In genomic region chr20:44187763-44188709, GRCh38 we compare ENCODE assay signal across 9 cellular contexts. TPM values are rescaled to one million over a fixed set of nuclear protein-coding genes. Genes with fewer than 3 reads are reported as not detected.
A peak's percentile ranks its signal among the peaks of the same experiment; 100 is the strongest.
DNase-seq lines count a peak whose midpoint lies in the region; TF ChIP-seq lines count a peak whose summit lies in the region.
"Had no signal": no experiment of that assay in that cellular context is flagged by ENCODE, and none has a peak within 500 bp of the region (broad histone marks: within the 10 kb centered on the region; RNA-seq: fewer than 3 reads in every experiment).

No MANE protein-coding gene starts in this region.

- no peaks in the 10 kb centered on the region for H3K9me2 ChIP-seq in DOHH2 (replicated peaks; ENCODE audit: control insufficient read depth, low read length)

- no peak overlapping the region for H3K27ac ChIP-seq in DOHH2 (ENCODE audit: low read depth, low read length)
- H3K27ac ChIP-seq in ovary, result peak overlapping the region in 1 of 2 donors; percentile 14

- TF ChIP-seq POLR2A in Raji (IDR thresholded peaks at IDR 0.05; ENCODE audit: insufficient read depth, low read depth, low read length) (peak; percentile 35; the same call in 1 of the 2 replicates), ovary (IDR thresholded peaks at IDR 0.05) (no peak)

- no peaks in the 10 kb centered on the region for H3K9me3 ChIP-seq in DOHH2 (ENCODE audit: control insufficient read depth, insufficient read depth, low read length)
- no peaks in the 10 kb centered on the region for H3K9me3 ChIP-seq in ovary

- H3K79me2 ChIP-seq in DOHH2 (ENCODE audit: control insufficient read depth, low read length), result no peaks in the 10 kb centered on the region

- H3K27me3 ChIP-seq in DOHH2 (ENCODE audit: control insufficient read depth, low read length) (peaks cover 28% of the 10 kb centered on the region), ovary (no peaks in the 10 kb centered on the region)

- no peaks in the 10 kb centered on the region for H3K36me3 ChIP-seq in DOHH2 (ENCODE audit: control insufficient read depth, low read length)
- no peaks in the 10 kb centered on the region for H3K36me3 ChIP-seq in ovary

- 33 to 47% (median 43%) methylated on average over 8 of the region's 8 CpGs for WGBS in ovary, 3 donors

- no peak for TF ChIP-seq EP300 in ovary (IDR thresholded peaks at IDR 0.05)

- DNase-seq in fibroblast of villous mesenchyme (ENCODE audit: low read depth), result peak; percentile 60
- no peak for DNase-seq in ovary
- DNase-seq in iPS-NIHi11 (ENCODE audit: low spot score), result no peak
- no peak for DNase-seq in iPS-NIHi7 (ENCODE audit: extremely low spot score)
- DNase-seq in LoVo (ENCODE audit: low spot score), result no peak
- no peak for DNase-seq in NCI-H2227 (lab: John Stamatoyannopoulos, UW; ENCODE audit: unreplicated experiment)
- DNase-seq: activated effector memory CD4-positive, alpha-beta T cell treated with Interleukin-2 at 50 U/mL for 16 hours had no signal

- TF ChIP-seq CTCF in DOHH2 (IDR thresholded peaks at IDR 0.05; ENCODE audit: low read depth, low read length, poor library complexity, severe bottlenecking), result no peak
- TF ChIP-seq CTCF in fibroblast of villous mesenchyme (IDR thresholded peaks at IDR 0.05; ENCODE audit: insufficient read depth, low read depth, low read length), result no peak
- no peak for TF ChIP-seq CTCF in ovary (IDR thresholded peaks at IDR 0.05)

- H3K4me3 ChIP-seq in DOHH2 (ENCODE audit: low read length) (peak overlapping the region; percentile 33), fibroblast of villous mesenchyme (ENCODE audit: low read depth, low read length) (peak overlapping the region; percentile 53), ovary (peak overlapping the region; percentile 44)

- H4K20me1 ChIP-seq in DOHH2 (ENCODE audit: control insufficient read depth, insufficient read depth, low read depth, low read length), result no peaks in the 10 kb centered on the region

- intact Hi-C loops in ovary (cut with DNase I), result loop anchor here (2.0 to 10.0 kb wide), 5 partner anchors 36 to 73 kb away; no protein-coding TSS in a partner anchor

- H3K4me2 ChIP-seq in DOHH2 (ENCODE audit: low read length), result peak overlapping the region; percentile 61

- H3K4me1 ChIP-seq in DOHH2 (ENCODE audit: control insufficient read depth, low read length) (peaks cover 13% of the 10 kb centered on the region), ovary (ENCODE audit: insufficient read depth) (peaks cover 2% of the 10 kb centered on the region)

- no peaks in the 10 kb centered on the region for H3F3A ChIP-seq in DOHH2 (ENCODE audit: control insufficient read depth, insufficient read depth)

RNA-seq across cellular contexts. Expression of gene JPH2, which starts 1.0 kb away (rescaled TPM):
- total RNA-seq in fibroblast of villous mesenchyme, result 37.4 and 50.5 TPM in 2 replicates
- total RNA-seq in ovary, result 10 to 100 TPM in 1 of 7 donors, 1 to 10 TPM in 5, under 1 TPM in 1; 0.48 to 27.4 (median 3.0) TPM
- polyA plus RNA-seq in ovary, result 1 to 10 TPM; 2.9 to 7.5 TPM

RNA-seq across cellular contexts. Expression of gene OSER1, which starts 22.5 kb away (rescaled TPM):
- total RNA-seq in fibroblast of villous mesenchyme, result 28.7 and 45.8 TPM in 2 replicates
- 10 to 100 TPM; 27.7 to 40.1 (median 37.2) TPM for total RNA-seq in ovary
- 10 to 100 TPM; 39.6 to 55.3 TPM for polyA plus RNA-seq in ovary

RNA-seq across cellular contexts. Expression of gene GDAP1L1, which starts 59.1 kb away (rescaled TPM):
- total RNA-seq in fibroblast of villous mesenchyme (not detected in 2 replicates), ovary (1 to 10 TPM; 1.3 to 3.3 (median 1.7) TPM)
- polyA plus RNA-seq in ovary, result 1 to 10 TPM in 1 of 2 donors, under 1 TPM in 1; 0.72 to 1.6 TPM
